In the genomic region with DNA sequence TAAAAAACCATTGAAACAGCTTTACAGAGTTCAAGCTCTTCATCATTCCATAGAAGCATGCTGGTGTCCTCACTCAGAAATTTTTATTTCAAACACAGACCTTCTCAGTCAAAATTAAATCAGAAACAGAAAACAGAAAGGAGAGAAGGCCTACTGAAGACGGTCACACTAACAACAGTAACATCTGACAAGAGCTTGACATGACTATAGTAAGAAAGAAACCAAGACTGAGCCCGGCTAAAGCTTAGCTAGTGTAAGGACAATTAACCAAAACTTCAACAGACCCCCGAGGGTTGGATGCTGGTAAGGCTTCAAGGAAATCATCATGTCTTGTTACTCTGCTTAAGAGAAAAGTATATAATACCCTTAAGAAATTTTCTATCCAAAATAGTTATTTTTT, we compare ENCODE assay signal across 13 cellular contexts. TPM values are rescaled to one million over a fixed set of nuclear protein-coding genes. Genes with fewer than 3 reads are reported as not detected.
DNase-seq lines count a peak whose midpoint lies in the region; ATAC-seq, FAIRE-seq and TF ChIP-seq lines count a peak whose summit lies in the region.
"Had no signal": no experiment of that assay in that cellular context is flagged by ENCODE, and none has a peak within 500 bp of the region (broad histone marks: within the 10 kb centered on the region; RNA-seq: fewer than 3 reads in every experiment).

No MANE protein-coding gene starts in this region.

- intact Hi-C loops in K562 (cut with micrococcal nuclease) (no loop called here), lower leg skin (cut with DNase I; ENCODE audit: low total_unique reads) (no loop called here), psoas muscle (cut with DNase I) (no loop called here)

- no peaks in the 10 kb centered on the region for H3K9me1 ChIP-seq in K562 (ENCODE audit: control insufficient read depth, insufficient read depth, low read length)

- H4K20me1 ChIP-seq in K562 (replicated peaks; ENCODE audit: control insufficient read depth, insufficient read depth, low read length), result no peaks in the 10 kb centered on the region

- no peak for TF ChIP-seq RAD21 in K562 (CRISPR knock-in tag; conservative IDR thresholded peaks at IDR 0.05 in 1 of 2, IDR thresholded peaks at IDR 0.05 in 1 of 2)

- no peaks in the 10 kb centered on the region for H3K9me3 ChIP-seq in K562 (replicated peaks; ENCODE audit: control insufficient read depth, insufficient read depth, low read depth, low read length)
- H3K9me3 ChIP-seq in psoas muscle, result no peaks in the 10 kb centered on the region
- H3K9me3 ChIP-seq in HAP-1, result no peaks in the 10 kb centered on the region
- H3K9me3 ChIP-seq: ascending aorta, ovary had no signal

- 26% methylated on average over 3 of the region's 3 CpGs for WGBS in K562 (ENCODE audit: insufficient coverage, low coverage, missing lambda C conversion rate)
- WGBS in lower leg skin, 2 donors, result 78 to 84% methylated on average over 3 of the region's 3 CpGs
- WGBS in psoas muscle, 3 donors, result 73 to 82% (median 76%) methylated on average over 3 of the region's 3 CpGs

- POLR2A ChIA-PET in K562 (lab: Yijun Ruan, JAX), result interaction anchor here (0.8 to 5.9 kb wide), 4 partner anchors 7 to 683 kb away, joined by 3 to 45 read pairs (median 4); no protein-coding TSS in a partner anchor

- peak overlapping the region; percentile 67 for H3K4me2 ChIP-seq in K562 (ENCODE audit: insufficient read depth, low read length)

- peaks cover 93% of the 10 kb centered on the region for H3K79me2 ChIP-seq in K562 (ENCODE audit: control insufficient read depth, insufficient read depth, low read length)

- H3K27ac ChIP-seq in K562 (ENCODE audit: extremely low read depth, low read depth, low read length) (peak overlapping the region; percentile 79), psoas muscle (no peak overlapping the region)
- H3K27ac ChIP-seq: ascending aorta, ovary had no signal

- in situ Hi-C loops in K562 (cut with MboI), result no loop called here
- in situ Hi-C loops in HAP-1 (cut with MboI; ENCODE audit: low sequenced_read_pairs), result no loop called here

- CTCF ChIA-PET in K562 (lab: Yijun Ruan, JAX; ENCODE audit: low intra/inter-chr PET ratio), result no interaction called here

- H3K4me1 ChIP-seq in K562 (replicated peaks in 1 of 2; ENCODE audit: control insufficient read depth in 2 of 2, insufficient read depth in 2 of 2, low read length in 2 of 2) (peaks cover 47 to 91% of the 10 kb centered on the region in 2 experiments), psoas muscle (peaks cover 57% of the 10 kb centered on the region), HAP-1 (peaks cover 5% of the 10 kb centered on the region)

- ATAC-seq in GM18499 (IDR thresholded peaks at IDR 0.05; ENCODE audit: insufficient read depth, unreplicated experiment) (peak; percentile 34), GM19463 (IDR thresholded peaks at IDR 0.05; ENCODE audit: unreplicated experiment) (peak; percentile 51), HG02981 (IDR thresholded peaks at IDR 0.05; ENCODE audit: unreplicated experiment) (peak; percentile 65), K562 (no peak), psoas muscle (no peak)

- TF ChIP-seq POLR2A in K562 (conservative IDR thresholded peaks at IDR 0.05), result no peak
- TF ChIP-seq POLR2A in lower leg skin (IDR thresholded peaks at IDR 0.05), result no peak

- no peak for TF ChIP-seq EP300 in K562 (IDR thresholded peaks at IDR 0.05; ENCODE audit: low read length)

- FAIRE-seq in K562 (lab: Jason Lieb, UNC), result no peak

- peaks cover 37% of the 10 kb centered on the region for H3K36me3 ChIP-seq in K562 (ENCODE audit: control insufficient read depth, insufficient read depth, low read length)
- H3K36me3 ChIP-seq in psoas muscle (ENCODE audit: insufficient read depth in 1 of 2, low read depth in 1 of 2), result no peaks in the 10 kb centered on the region
- H3K36me3 ChIP-seq in HAP-1 (replicated peaks), result no peaks in the 10 kb centered on the region; the same call in 1 of the 2 replicates
- H3K36me3 ChIP-seq: ascending aorta, ovary had no signal

- H3K27me3 ChIP-seq in K562 (ENCODE audit: control insufficient read depth in 2 of 2, insufficient read depth in 2 of 2, low read length in 2 of 2) (no peaks in the 10 kb centered on the region), psoas muscle (ENCODE audit: insufficient read depth in 3 of 3, low read length in 2 of 3) (no peaks in the 10 kb centered on the region), HAP-1 (ENCODE audit: low read depth) (no peaks in the 10 kb centered on the region)
- H3K27me3 ChIP-seq: ascending aorta, ovary had no signal

- no TSS peak for BruUV-seq in K562 (replicated peaks; lab: Mats Ljungman, UMichigan)

- no peak overlapping the region for H2AFZ ChIP-seq in K562 (ENCODE audit: low read depth, low read length)

- H3K4me3 ChIP-seq in K562 (no peak overlapping the region), lower leg skin (ENCODE audit: low read depth, poor library complexity, severe bottlenecking) (no peak overlapping the region), psoas muscle (no peak overlapping the region), HAP-1 (no peak overlapping the region)
- H3K4me3 ChIP-seq: ascending aorta, ovary had no signal

- no peak for TF ChIP-seq CTCF in K562 (IDR thresholded peaks at IDR 0.05 in 2 of 3, conservative IDR thresholded peaks at IDR 0.05 in 1 of 3; ENCODE audit: insufficient read depth in 2 of 3, low read depth in 1 of 3, low read length in 3 of 3)
- TF ChIP-seq CTCF in lower leg skin (IDR thresholded peaks at IDR 0.05), result no peak
- TF ChIP-seq CTCF in psoas muscle (IDR thresholded peaks at IDR 0.05), result no peak

- DNase-seq in K562 (ENCODE audit: extremely low read depth in 1 of 4, low spot score in 3 of 4), result no peak
- no peak for DNase-seq in hypothalamus (lab: John Stamatoyannopoulos, UW)
- no peak for DNase-seq in lower leg skin (ENCODE audit: low spot score in 2 of 2)
- DNase-seq in psoas muscle, result no peak
- no peak for DNase-seq in HAP-1 (ENCODE audit: low spot score in 2 of 2)
- DNase-seq: activated CD8-positive, alpha-beta memory T cell treated with anti-CD3 and anti-CD28 coated beads for 24 hours; ovary; stimulated activated CD4-positive, alpha-beta T cell treated with anti-CD3 and anti-CD28 coated beads, Interleukin-4, amount 100 ng/mL, for 4 hours; trophoblast cell had no signal

- H3K9ac ChIP-seq in K562 (ENCODE audit: insufficient read depth in 1 of 2, low read depth in 2 of 2, low read length in 2 of 2), result peak overlapping the region in 1 of 2 experiments; percentile 51; a peak in 2 of 4 replicates

TF ChIP-seq in K562, 482 proteins besides CTCF, POLR2A, EP300 and RAD21 (continues in another document):
- TF ChIP-seq, protein P1, sequence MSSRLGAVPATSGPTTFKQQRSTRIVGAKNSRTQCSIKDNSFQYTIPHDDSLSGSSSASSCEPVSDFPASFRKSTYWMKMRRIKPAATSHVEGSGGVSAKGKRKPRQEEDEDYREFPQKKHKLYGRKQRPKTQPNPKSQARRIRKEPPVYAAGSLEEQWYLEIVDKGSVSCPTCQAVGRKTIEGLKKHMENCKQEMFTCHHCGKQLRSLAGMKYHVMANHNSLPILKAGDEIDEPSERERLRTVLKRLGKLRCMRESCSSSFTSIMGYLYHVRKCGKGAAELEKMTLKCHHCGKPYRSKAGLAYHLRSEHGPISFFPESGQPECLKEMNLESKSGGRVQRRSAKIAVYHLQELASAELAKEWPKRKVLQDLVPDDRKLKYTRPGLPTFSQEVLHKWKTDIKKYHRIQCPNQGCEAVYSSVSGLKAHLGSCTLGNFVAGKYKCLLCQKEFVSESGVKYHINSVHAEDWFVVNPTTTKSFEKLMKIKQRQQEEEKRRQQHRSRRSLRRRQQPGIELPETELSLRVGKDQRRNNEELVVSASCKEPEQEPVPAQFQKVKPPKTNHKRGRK (tag; IDR thresholded peaks at IDR 0.05), result no peak
- TF ChIP-seq MAFK (IDR thresholded peaks at IDR 0.05; ENCODE audit: low read length), result no peak
- 0 out of 2 replicates have a peak, but pooled peaks have one; percentile 2 for TF ChIP-seq POLR2G (IDR thresholded peaks at IDR 0.05; ENCODE audit: low read depth, low read length)

RNA-seq across cellular contexts. Expression of a gene that starts 38.6 kb away (rescaled TPM):
- 24.4 and 41.1 TPM in 2 replicates for total RNA-seq in K562 (2011; cell fraction: chromatin; rRNA removed; ENCODE audit: low replicate concordance)
- total RNA-seq in K562 (2011; cell fraction: nucleolus; rRNA removed), result 26.7 and 34.1 TPM in 2 replicates
- total RNA-seq in K562 (2011; cell fraction: nucleoplasm; rRNA removed), result 43.8 and 76.6 TPM in 2 replicates
- total RNA-seq in K562 (2014; rRNA removed) (94.4 and 128 TPM in 2 replicates), K562 (2014; rRNA removed; fragmentation: Illumina TruSeq; extraction: Trizol) (156 and 189 TPM in 2 replicates), K562 (2015; rRNA removed; fragmentation: Illumina TruSeq; extraction: Trizol) (154 and 159 TPM in 2 replicates), K562 (2021) (236 and 261 TPM in 2 replicates), lower leg skin (10 to 100 TPM; 59.6 to 83.3 (median 71.2) TPM), psoas muscle (10 to 100 TPM; 57.1 to 75.2 (median 60.1) TPM)
- polyA plus RNA-seq in K562 (2011; rRNA removed) (189 and 191 TPM in 2 replicates), K562 (2014; fragmentation: Illumina TruSeq; extraction: Trizol) (224 and 243 TPM in 2 replicates), K562 (2014; fragmentation: Nextera tagmentation; extraction: Ambion mirVana) (10 to 100 TPM; 68.5 to 68.6 TPM), K562 (2014; rRNA removed) (133 and 148 TPM in 2 replicates), psoas muscle (100 to 1,000 TPM in 1 of 3 donors, 10 to 100 TPM in 2; 41.4 to 107 (median 62.7) TPM)
- polyA plus RNA-seq in K562 (2011; cell fraction: cytosol; rRNA removed), result 69.3 and 142 TPM in 2 replicates
- 61.0 and 67.9 TPM in 2 replicates for polyA plus RNA-seq in K562 (2011; cell fraction: nucleus; rRNA removed)
- 190 and 199 TPM in 2 replicates for polyA plus RNA-seq in K562 (2012)
- polyA minus RNA-seq in K562 (2011; rRNA and poly(A)+ RNA removed), result 247 and 299 TPM in 2 replicates
- 168 and 172 TPM in 2 replicates for polyA minus RNA-seq in K562 (2011; cell fraction: cytosol; rRNA and poly(A)+ RNA removed)
- 70.3 and 88.3 TPM in 2 replicates for polyA minus RNA-seq in K562 (2011; cell fraction: nucleus; rRNA and poly(A)+ RNA removed)

Comparison
In these comparisons a context has a peak if more than half of its experiments do, and no peak if none do; other contexts are left out.
1. ATAC-seq: peak in GM18499 (single experiment), GM19463 (single experiment) and HG02981 (single experiment); none in K562 (single experiment) and psoas muscle (0 of 4).